10 cellular contexts compared by ENCODE assay signal in the genomic region with DNA sequence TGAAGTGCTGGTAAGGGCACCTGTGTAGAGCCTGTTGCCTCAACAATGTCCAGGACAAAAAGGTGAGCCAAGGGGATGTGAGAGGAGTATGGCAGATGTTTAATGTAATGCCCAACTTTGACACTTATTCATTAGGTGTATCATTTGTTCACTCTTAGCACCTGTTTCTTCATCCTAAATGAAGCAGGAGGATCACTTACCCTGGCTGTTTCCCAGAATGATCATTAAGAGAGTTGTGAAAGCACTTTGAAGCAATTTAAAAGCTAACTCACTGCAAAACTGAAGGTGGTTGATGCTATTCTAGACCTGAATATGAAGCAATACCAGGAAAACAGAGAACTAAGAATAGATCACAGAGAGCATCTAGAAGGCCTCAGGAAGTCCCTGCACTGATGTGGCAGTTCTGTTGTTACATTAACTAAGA. TPM values are rescaled to one million over a fixed set of nuclear protein-coding genes. Genes with fewer than 3 reads are reported as not detected.
A peak's percentile ranks its signal among the peaks of the same experiment; 100 is the strongest.
DNase-seq lines count a peak whose midpoint lies in the region; ATAC-seq and TF ChIP-seq lines count a peak whose summit lies in the region.
"Had no signal": no experiment of that assay in that cellular context is flagged by ENCODE, and none has a peak within 500 bp of the region (broad histone marks: within the 10 kb centered on the region; RNA-seq: fewer than 3 reads in every experiment).

No MANE protein-coding gene starts in this region.

- H3K36me3 ChIP-seq in tibial nerve, result no peaks in the 10 kb centered on the region

- ATAC-seq in HG02870 (IDR thresholded peaks at IDR 0.05; ENCODE audit: unreplicated experiment), result peak; percentile 71

- no peaks in the 10 kb centered on the region for H3K27me3 ChIP-seq in tibial nerve

- TF ChIP-seq POLR2A in tibial nerve (IDR thresholded peaks at IDR 0.05), result no peak

- H3K4me1 Mint-ChIP-seq in activated naive CD4-positive, alpha-beta T cell treated with anti-CD3 and anti-CD28 coated beads, Interleukin-2, amount 50 U/mL, for 24 hours, result peaks cover 51% of the 10 kb centered on the region

- H3K27ac Mint-ChIP-seq in activated naive CD4-positive, alpha-beta T cell treated with anti-CD3 and anti-CD28 coated beads, Interleukin-2, amount 50 U/mL, for 24 hours, result peak overlapping the region; percentile 74

- no peak overlapping the region for H3K27ac ChIP-seq in tibial nerve

- H3K9me3 ChIP-seq in tibial nerve, result peaks cover 0 to 5% (median 0%) of the 10 kb centered on the region in 4 donors
- H3K9me3 ChIP-seq: Caco-2 had no signal

- no peak for DNase-seq in activated naive CD4-positive, alpha-beta T cell treated with anti-CD3 and anti-CD28 coated beads, Interleukin-2, amount 50 U/mL, for 16 hours
- peak; percentile 69 for DNase-seq in NOMO-1 treated with DMSO at 0.1 percent for 48 hours (lab: John Stamatoyannopoulos, UW; ENCODE audit: unreplicated experiment)
- DNase-seq in 8988T, result no peak
- DNase-seq in AML-193 (lab: John Stamatoyannopoulos, UW), result no peak
- DNase-seq in tibial nerve (ENCODE audit: low spot score in 2 of 2), result no peak
- no peak for DNase-seq in NCI-H1417 treated with DMSO at 0.1 percent for 48 hours (lab: John Stamatoyannopoulos, UW)
- DNase-seq: Caco-2 had no signal

- TF ChIP-seq EP300 in tibial nerve (IDR thresholded peaks at IDR 0.05), result no peak

- peak overlapping the region; percentile 62 for H3K4me3 Mint-ChIP-seq in activated naive CD4-positive, alpha-beta T cell treated with anti-CD3 and anti-CD28 coated beads, Interleukin-2, amount 50 U/mL, for 24 hours

- H3K4me1 ChIP-seq in tibial nerve, result no peaks in the 10 kb centered on the region

- no peaks in the 10 kb centered on the region for H3K9me3 Mint-ChIP-seq in activated naive CD4-positive, alpha-beta T cell treated with anti-CD3 and anti-CD28 coated beads, Interleukin-2, amount 50 U/mL, for 24 hours

- H3K4me3 ChIP-seq in tibial nerve, result no peak overlapping the region

- no peaks in the 10 kb centered on the region for H3K27me3 Mint-ChIP-seq in activated naive CD4-positive, alpha-beta T cell treated with anti-CD3 and anti-CD28 coated beads, Interleukin-2, amount 50 U/mL, for 24 hours

- no peaks in the 10 kb centered on the region for H3K36me3 Mint-ChIP-seq in activated naive CD4-positive, alpha-beta T cell treated with anti-CD3 and anti-CD28 coated beads, Interleukin-2, amount 50 U/mL, for 24 hours

- no peak for TF ChIP-seq CTCF in tibial nerve (IDR thresholded peaks at IDR 0.05)

RNA-seq across cellular contexts. Expression of a gene that starts 3.4 kb away (rescaled TPM):
- 1 to 10 TPM in 1 of 4 donors, under 1 TPM in 1, not detected in 2; 0.21 to 6.1 TPM for total RNA-seq in tibial nerve
- total RNA-seq: endothelial cell of umbilical vein had no signal
